In the genomic region with DNA sequence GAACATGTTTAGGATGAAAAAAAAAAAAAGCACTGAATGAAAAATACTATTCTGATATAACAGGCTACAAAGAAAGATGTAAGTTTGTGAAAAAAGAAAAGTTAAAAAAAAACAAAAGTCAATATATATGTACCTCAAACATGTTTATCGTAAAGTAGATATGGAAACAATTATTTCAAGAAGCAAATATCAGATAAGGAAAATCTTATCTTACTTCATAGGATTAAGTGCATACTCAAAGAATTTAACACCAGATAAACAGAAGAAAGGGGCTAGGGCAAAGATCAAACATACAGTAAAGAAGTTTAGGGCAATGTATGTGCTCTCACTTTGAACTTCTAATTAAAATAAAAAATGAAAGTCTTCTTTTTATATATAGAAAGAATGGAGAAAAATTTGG, we compare ENCODE assay signal across 22 cellular contexts.
"Had no signal": no experiment of that assay in that cellular context is flagged by ENCODE, and none has a peak within 500 bp of the region (broad histone marks: within the 10 kb centered on the region; RNA-seq: fewer than 3 reads in every experiment).

No MANE protein-coding gene starts in this region.

- H3K27ac ChIP-seq: colonic mucosa, esophagus muscularis mucosa, foreskin keratinocyte, gastrocnemius medialis, heart right ventricle, left lung, lower lobe of right lung had no signal

- H3K27me3 ChIP-seq: colonic mucosa, esophagus muscularis mucosa, foreskin keratinocyte, gastrocnemius medialis, heart right ventricle, left lung had no signal

- ATAC-seq: effector memory CD8-positive, alpha-beta T cell; foreskin keratinocyte; gastrocnemius medialis; heart right ventricle; left cardiac atrium; left lung; left ventricle myocardium superior; lower lobe of right lung; naive thymus-derived CD4-positive, alpha-beta T cell; natural killer cell had no signal

- H3K9me3 Mint-ChIP-seq: dendritic cell treated with granulocyte-macrophage colony-stimulating factor and Interleukin-4, amounts not matched to agents 40 ng/mL and 50 ng/mL, for 4 days had no signal

- H3K36me3 Mint-ChIP-seq: naive thymus-derived CD4-positive, alpha-beta T cell; natural killer cell had no signal

- H3K4me1 ChIP-seq: colonic mucosa, foreskin keratinocyte, gastrocnemius medialis, heart right ventricle, left lung, lower lobe of right lung had no signal

- H3K36me3 ChIP-seq: colonic mucosa, esophagus muscularis mucosa, gastrocnemius medialis, heart right ventricle, left lung, lower lobe of right lung had no signal

- H3K4me3 ChIP-seq: colonic mucosa, esophagus muscularis mucosa, gastrocnemius medialis, heart right ventricle, left lung, lower lobe of right lung had no signal

- DNase-seq: colonic mucosa; cortex of kidney; effector CD8-positive, alpha-beta T cell; effector memory CD8-positive, alpha-beta T cell; foreskin keratinocyte; gastrocnemius medialis; glutamatergic neuron; head of caudate nucleus; heart right ventricle; hippocampal formation; left cardiac atrium; left lung; left ventricle myocardium superior; lower lobe of right lung; mesenchymal stem cell; midbrain; naive thymus-derived CD4-positive, alpha-beta T cell; natural killer cell had no signal

- H3K4me1 Mint-ChIP-seq: naive thymus-derived CD4-positive, alpha-beta T cell; natural killer cell had no signal

- H3K4me3 Mint-ChIP-seq: dendritic cell treated with granulocyte-macrophage colony-stimulating factor and Interleukin-4, amounts not matched to agents 40 ng/mL and 50 ng/mL, for 4 days; effector memory CD8-positive, alpha-beta T cell; naive thymus-derived CD4-positive, alpha-beta T cell; natural killer cell had no signal

- H3K9me3 ChIP-seq: colonic mucosa, esophagus muscularis mucosa, gastrocnemius medialis, heart right ventricle, left lung, lower lobe of right lung had no signal

- H3K27me3 Mint-ChIP-seq: dendritic cell treated with granulocyte-macrophage colony-stimulating factor and Interleukin-4, amounts not matched to agents 40 ng/mL and 50 ng/mL, for 4 days; effector memory CD8-positive, alpha-beta T cell; naive thymus-derived CD4-positive, alpha-beta T cell had no signal

- H3K27ac Mint-ChIP-seq: dendritic cell treated with granulocyte-macrophage colony-stimulating factor and Interleukin-4, amounts not matched to agents 40 ng/mL and 50 ng/mL, for 4 days; effector memory CD8-positive, alpha-beta T cell; naive thymus-derived CD4-positive, alpha-beta T cell; natural killer cell had no signal

- FAIRE-seq: endothelial cell of umbilical vein, keratinocyte had no signal
